ENCODE assay signal across 11 cellular contexts in genomic region chr16:27330542-27330941, GRCh38. TPM values are rescaled to one million over a fixed set of nuclear protein-coding genes. Genes with fewer than 3 reads are reported as not detected.
A peak's percentile ranks its signal among the peaks of the same experiment; 100 is the strongest.
DNase-seq lines count a peak whose midpoint lies in the region; ATAC-seq and TF ChIP-seq lines count a peak whose summit lies in the region.
"Had no signal": no experiment of that assay in that cellular context is flagged by ENCODE, and none has a peak within 500 bp of the region (broad histone marks: within the 10 kb centered on the region; RNA-seq: fewer than 3 reads in every experiment).

No MANE protein-coding gene starts in this region.

- peaks cover 74% of the 10 kb centered on the region for H3K4me1 Mint-ChIP-seq in activated CD4-positive, alpha-beta memory T cell treated with anti-CD3 and anti-CD28 coated beads, Interleukin-2, amount 10 ng/mL, durations not matched to agents 7 days and 5 days
- peaks cover 11% of the 10 kb centered on the region for H3K4me1 Mint-ChIP-seq in glutamatergic neuron (ENCODE audit: low read depth, unreplicated experiment)

- ATAC-seq in GM21825 (IDR thresholded peaks at IDR 0.05; ENCODE audit: unreplicated experiment) (no peak), GM21526 (IDR thresholded peaks at IDR 0.05; ENCODE audit: low FRiP score, unreplicated experiment) (no peak)

- H3K9me3 ChIP-seq in BLaER1 (no peaks in the 10 kb centered on the region), prostate gland (no peaks in the 10 kb centered on the region)

- no peak overlapping the region for H3K4me3 Mint-ChIP-seq in activated CD4-positive, alpha-beta memory T cell treated with anti-CD3 and anti-CD28 coated beads, Interleukin-2, amount 10 ng/mL, durations not matched to agents 7 days and 5 days
- H3K4me3 Mint-ChIP-seq in glutamatergic neuron (ENCODE audit: unreplicated experiment), result no peak overlapping the region
- H3K4me3 Mint-ChIP-seq: activated T-helper 1 cell treated with anti-CD3 and anti-CD28 coated beads, Interleukin-12 subunit alpha, Interleukin-12 subunit beta, Interleukin-2, Interleukin-4 antibody, amounts not matched to agents 30 ng/mL and 10 ng/mL and 1 ng/mL, durations not matched to agents 14 hours and 24 hours and 36 hours; neural crest cell had no signal

- POLR2A ChIA-PET in activated CD4-positive, alpha-beta memory T cell treated with anti-CD3 and anti-CD28 coated beads, Interleukin-2, amount 10 ng/mL, durations not matched to agents 7 days and 5 days (lab: Charles Lee), result interaction anchor here (0.9 to 7.3 kb wide), 5 partner anchors 9 to 57 kb away, joined by 3 to 82 read pairs (median 4); no protein-coding TSS in a partner anchor

- H3K27ac Mint-ChIP-seq in activated CD4-positive, alpha-beta memory T cell treated with anti-CD3 and anti-CD28 coated beads, Interleukin-2, amount 10 ng/mL, durations not matched to agents 7 days and 5 days, result peak overlapping the region; percentile 4
- H3K27ac Mint-ChIP-seq in glutamatergic neuron (ENCODE audit: unreplicated experiment), result no peak overlapping the region

- no peak for TF ChIP-seq CTCF in fibroblast of villous mesenchyme (IDR thresholded peaks at IDR 0.05; ENCODE audit: insufficient read depth, low read depth, low read length)
- TF ChIP-seq CTCF in prostate gland (IDR thresholded peaks at IDR 0.05), result no peak
- no peak for TF ChIP-seq CTCF in glutamatergic neuron (IDR thresholded peaks at IDR 0.05; ENCODE audit: partially characterized antibody, unreplicated experiment)

- no peak for DNase-seq in activated CD4-positive, alpha-beta memory T cell treated with anti-CD3 and anti-CD28 coated beads, Interleukin-2, amount 10 ng/mL, durations not matched to agents 7 days and 5 days
- DNase-seq in fibroblast of villous mesenchyme (ENCODE audit: low read depth), result peak; percentile 99
- no peak for DNase-seq in prostate gland (ENCODE audit: low spot score)
- DNase-seq in SHP77 (lab: John Stamatoyannopoulos, UW), result no peak
- no peak for DNase-seq in glutamatergic neuron
- DNase-seq: NCI-H774 had no signal

- WGBS in prostate gland, result 65% methylated on average over 5 of the region's 5 CpGs

- H3K4me1 ChIP-seq in BLaER1 (peaks cover 43% of the 10 kb centered on the region), prostate gland (replicated peaks) (peaks cover 7% of the 10 kb centered on the region)

- TF ChIP-seq POLR2A in prostate gland (IDR thresholded peaks at IDR 0.05), result no peak

- intact Hi-C loops in prostate gland (cut with DNase I), result loop anchor here (5.0 kb wide), 1 partner anchor 88 kb away; no protein-coding TSS in a partner anchor

- no peaks in the 10 kb centered on the region for H3K27me3 ChIP-seq in BLaER1
- H3K27me3 ChIP-seq in prostate gland (replicated peaks; ENCODE audit: insufficient read depth), result no peaks in the 10 kb centered on the region

- H3K36me3 ChIP-seq in BLaER1, result peaks cover 22% of the 10 kb centered on the region
- no peaks in the 10 kb centered on the region for H3K36me3 ChIP-seq in prostate gland

- no peaks in the 10 kb centered on the region for H3K27me3 Mint-ChIP-seq in activated CD4-positive, alpha-beta memory T cell treated with anti-CD3 and anti-CD28 coated beads, Interleukin-2, amount 10 ng/mL, durations not matched to agents 7 days and 5 days
- peaks cover 2% of the 10 kb centered on the region for H3K27me3 Mint-ChIP-seq in glutamatergic neuron (ENCODE audit: unreplicated experiment)

- 0 out of 2 replicates have a peak, but pooled peaks cover 6% of the 10 kb centered on the region for H4K20me1 ChIP-seq in BLaER1

- H3K4me3 ChIP-seq in BLaER1 (no peak overlapping the region), fibroblast of villous mesenchyme (ENCODE audit: low read depth, low read length) (no peak overlapping the region), prostate gland (no peak overlapping the region)

- no peaks in the 10 kb centered on the region for H3K9me3 Mint-ChIP-seq in activated CD4-positive, alpha-beta memory T cell treated with anti-CD3 and anti-CD28 coated beads, Interleukin-2, amount 10 ng/mL, durations not matched to agents 7 days and 5 days
- H3K9me3 Mint-ChIP-seq in glutamatergic neuron (ENCODE audit: unreplicated experiment), result no peaks in the 10 kb centered on the region
- H3K9me3 Mint-ChIP-seq: activated T-helper 1 cell treated with anti-CD3 and anti-CD28 coated beads, Interleukin-12 subunit alpha, Interleukin-12 subunit beta, Interleukin-2, Interleukin-4 antibody, amounts not matched to agents 30 ng/mL and 10 ng/mL and 1 ng/mL, durations not matched to agents 14 hours and 24 hours and 36 hours; neural crest cell had no signal

- H3K36me3 Mint-ChIP-seq in activated CD4-positive, alpha-beta memory T cell treated with anti-CD3 and anti-CD28 coated beads, Interleukin-2, amount 10 ng/mL, durations not matched to agents 7 days and 5 days (ENCODE audit: low read depth), result peaks cover 90% of the 10 kb centered on the region
- H3K36me3 Mint-ChIP-seq in glutamatergic neuron (ENCODE audit: unreplicated experiment), result no peaks in the 10 kb centered on the region

- no peak overlapping the region for H3K27ac ChIP-seq in BLaER1
- H3K27ac ChIP-seq in prostate gland, result peak overlapping the region; percentile 63 to 80

- H3K4me2 ChIP-seq in BLaER1, result peak overlapping the region; percentile 46

- CTCF ChIA-PET in activated CD4-positive, alpha-beta memory T cell treated with anti-CD3 and anti-CD28 coated beads, Interleukin-2, amount 10 ng/mL, durations not matched to agents 7 days and 5 days (lab: Charles Lee), result interaction anchor here (0.5 kb wide), 1 partner anchor 31 kb away, joined by 3 read pairs; no protein-coding TSS in a partner anchor

- no peak overlapping the region for H3K9ac ChIP-seq in BLaER1

RNA-seq across cellular contexts. Expression of gene IL4R, which starts 16.8 kb away (rescaled TPM):
- total RNA-seq in activated CD4-positive, alpha-beta memory T cell treated with anti-CD3 and anti-CD28 coated beads, Interleukin-2, amount 10 ng/mL, durations not matched to agents 7 days and 5 days, result 100 to 1,000 TPM; 257 to 268 TPM
- 25.0 and 43.2 TPM in 2 replicates for total RNA-seq in fibroblast of villous mesenchyme
- total RNA-seq in prostate gland, result 10 to 100 TPM; 30.7 to 89.2 TPM
- 10.8 TPM for total RNA-seq in glutamatergic neuron (ENCODE audit: unreplicated experiment)
